In the genomic region with DNA sequence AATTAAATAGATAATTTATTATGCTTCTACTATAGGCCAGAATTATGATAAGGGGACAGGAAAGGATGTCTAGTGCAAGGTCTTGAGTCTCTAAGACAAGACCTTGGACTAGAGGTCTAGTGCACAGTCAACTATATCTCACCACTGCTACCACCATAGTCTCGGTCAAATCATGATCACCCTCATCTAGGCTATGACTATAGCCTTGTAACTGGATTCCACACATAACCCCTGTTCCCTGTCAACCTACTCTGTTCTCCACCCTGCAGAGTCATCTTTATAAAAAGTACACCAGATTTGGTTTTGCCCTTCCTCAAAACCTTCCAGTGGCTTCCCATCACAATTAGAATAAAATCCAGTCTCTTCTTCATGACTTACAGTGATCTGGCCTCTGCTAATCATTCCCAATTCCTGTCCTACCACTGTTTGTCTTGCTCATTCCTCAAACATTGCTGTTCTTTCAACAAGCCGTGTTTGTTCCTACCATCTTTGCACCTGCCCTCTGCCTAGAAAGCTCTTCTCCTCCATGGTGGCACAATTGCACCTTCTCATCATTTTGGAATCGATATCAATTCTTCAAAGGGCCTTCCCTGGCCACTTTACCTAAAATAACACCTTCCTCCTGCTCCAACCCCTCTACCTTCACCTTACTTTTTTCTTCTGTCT, we compare ENCODE assay signal across 26 cellular contexts.
DNase-seq lines count a peak whose midpoint lies in the region; ATAC-seq lines count a peak whose summit lies in the region.
"Had no signal": no experiment of that assay in that cellular context is flagged by ENCODE, and none has a peak within 500 bp of the region (broad histone marks: within the 10 kb centered on the region; RNA-seq: fewer than 3 reads in every experiment).

No MANE protein-coding gene starts in this region.

- no peak overlapping the region for H3K4me3 Mint-ChIP-seq in dendritic cell treated with granulocyte-macrophage colony-stimulating factor and Interleukin-4, amounts not matched to agents 40 ng/mL and 50 ng/mL, for 4 days
- H3K4me3 Mint-ChIP-seq: activated CD8-positive, alpha-beta T cell treated with anti-CD3 and anti-CD28 coated beads, Interleukin-2, amount 10 ng/mL, durations not matched to agents 7 days and 5 days; activated naive CD4-positive, alpha-beta T cell treated with anti-CD3 and anti-CD28 coated beads, Interleukin-2, amount 50 U/mL, for 24 hours; activated T-cell treated with anti-CD3 and anti-CD28 coated beads, Interleukin-2, amount 50 U/mL, for 24 hours; HFFc6 had no signal

- H3K4me3 ChIP-seq in trophoblast cell (ENCODE audit: low read depth, low read length): no peak overlapping the region
- no peak overlapping the region for H3K4me3 ChIP-seq in Karpas-422 (ENCODE audit: low read length)
- H3K4me3 ChIP-seq: esophagus muscularis mucosa, lower lobe of right lung had no signal

- H3K27ac ChIP-seq in trophoblast cell (ENCODE audit: low read depth, low read length): peak overlapping the region; percentile 87
- H3K27ac ChIP-seq in Karpas-422 (ENCODE audit: low read length): no peak overlapping the region
- H3K27ac ChIP-seq: esophagus muscularis mucosa, lower lobe of right lung, RWPE1 had no signal

- H3K36me3 Mint-ChIP-seq in dendritic cell treated with granulocyte-macrophage colony-stimulating factor and Interleukin-4, amounts not matched to agents 40 ng/mL and 50 ng/mL, for 4 days (ENCODE audit: low read depth): peaks cover 36% of the 10 kb centered on the region

- H3K9ac ChIP-seq in trophoblast cell (ENCODE audit: low read length): no peak overlapping the region
- no peak overlapping the region for H3K9ac ChIP-seq in Karpas-422 (ENCODE audit: low read length)

- H4K12ac ChIP-seq in trophoblast cell (ENCODE audit: low read depth, low read length): no peak overlapping the region

- intact Hi-C loops in dendritic cell treated with granulocyte-macrophage colony-stimulating factor and Interleukin-4, amounts not matched to agents 40 ng/mL and 50 ng/mL, for 4 days (cut with micrococcal nuclease): no loop called here

- DNase-seq in NCI-H1092 treated with DMSO at 0.1 percent for 48 hours (lab: John Stamatoyannopoulos, UW) (peak; percentile 14), NCI-H1092 (lab: John Stamatoyannopoulos, UW) (no peak), NCI-H774 (lab: John Stamatoyannopoulos, UW) (peak; percentile 23), trophoblast cell (peak in 1 of 2 donors; percentile 38), Karpas-422 (no peak)
- DNase-seq: 8988T; activated CD8-positive, alpha-beta T cell treated with anti-CD3 and anti-CD28 coated beads, Interleukin-2, amount 10 ng/mL, durations not matched to agents 7 days and 5 days; activated T-cell treated with anti-CD3 and anti-CD28 coated beads, Interleukin-2, amount 50 U/mL, for 24 hours; CD4-positive, alpha-beta memory T cell; DMS153; effector memory CD4-positive, alpha-beta T cell; HFFc6; hypothalamus; Kasumi-1; lower lobe of right lung; NCI-H2029 treated with DMSO at 0.1 percent for 48 hours; small intestine; stimulated activated naive CD4-positive, alpha-beta T cell; T-helper 9 cell had no signal

- H4K91ac ChIP-seq in trophoblast cell (ENCODE audit: low read depth, low read length): peak overlapping the region; percentile 95

- peak overlapping the region; percentile 79 for H2BK5ac ChIP-seq in trophoblast cell (ENCODE audit: low read depth, low read length, poor library complexity)

- ATAC-seq in HG03342 (IDR thresholded peaks at IDR 0.05; ENCODE audit: unreplicated experiment) (no peak), HG03280 (IDR thresholded peaks at IDR 0.05; ENCODE audit: unreplicated experiment) (no peak)
- ATAC-seq: activated CD4-positive, CD25-positive, alpha-beta regulatory T cell treated with anti-CD3 and anti-CD28 coated beads, Interleukin-2, amount 50 U/mL, for 24 hours; activated CD8-positive, alpha-beta T cell treated with anti-CD3 and anti-CD28 coated beads, Interleukin-2, amount 10 ng/mL, durations not matched to agents 7 days and 5 days had no signal

- H3K9me3 ChIP-seq in trophoblast cell (ENCODE audit: insufficient read depth, low read depth, low read length) (no peaks in the 10 kb centered on the region), Karpas-422 (ENCODE audit: low read length) (no peaks in the 10 kb centered on the region)
- H3K9me3 ChIP-seq: esophagus muscularis mucosa, lower lobe of right lung had no signal

- H2AK5ac ChIP-seq in trophoblast cell (ENCODE audit: low read length): no peak overlapping the region

- H3K4me1 Mint-ChIP-seq in dendritic cell treated with granulocyte-macrophage colony-stimulating factor and Interleukin-4, amounts not matched to agents 40 ng/mL and 50 ng/mL, for 4 days (ENCODE audit: low read depth): peaks cover 19% of the 10 kb centered on the region

- peak overlapping the region; percentile 41 for H4K8ac ChIP-seq in trophoblast cell (ENCODE audit: low read depth, low read length)

- H3K79me1 ChIP-seq in trophoblast cell (ENCODE audit: low read length): peaks cover 26% of the 10 kb centered on the region

- peak overlapping the region; percentile 23 for H3K14ac ChIP-seq in trophoblast cell (ENCODE audit: low read length)

- WGBS in trophoblast cell (ENCODE audit: extremely low coverage, insufficient coverage, insufficient read length): no CpG with 5 or more reads among the region's 3 CpGs

- peak overlapping the region; percentile 67 for H3K18ac ChIP-seq in trophoblast cell (ENCODE audit: low read length)

- H3K4me2 ChIP-seq in trophoblast cell (ENCODE audit: low read length) (no peak overlapping the region), Karpas-422 (ENCODE audit: low read depth, low read length, poor library complexity, severe bottlenecking) (no peak overlapping the region)

- peak overlapping the region; percentile 55 for H2BK12ac ChIP-seq in trophoblast cell (ENCODE audit: low read length)

- no peaks in the 10 kb centered on the region for H3K27me3 Mint-ChIP-seq in dendritic cell treated with granulocyte-macrophage colony-stimulating factor and Interleukin-4, amounts not matched to agents 40 ng/mL and 50 ng/mL, for 4 days
- H3K27me3 Mint-ChIP-seq: activated naive CD4-positive, alpha-beta T cell treated with anti-CD3 and anti-CD28 coated beads, Interleukin-2, amount 50 U/mL, for 24 hours; activated T-cell treated with anti-CD3 and anti-CD28 coated beads, Interleukin-2, amount 50 U/mL, for 24 hours; CD4-positive, alpha-beta memory T cell had no signal

- H3K9me2 ChIP-seq in Karpas-422 (replicated peaks; ENCODE audit: insufficient read depth, low read length): no peaks in the 10 kb centered on the region

- peak overlapping the region; percentile 16 for H3K4ac ChIP-seq in trophoblast cell (ENCODE audit: low read depth, low read length)

- H3K79me2 ChIP-seq in trophoblast cell (ENCODE audit: control insufficient read depth, insufficient read depth, low read length, poor library complexity): no peaks in the 10 kb centered on the region
- H3K79me2 ChIP-seq in Karpas-422 (ENCODE audit: low read length): no peaks in the 10 kb centered on the region

- no peaks in the 10 kb centered on the region for H3K36me3 ChIP-seq in trophoblast cell (ENCODE audit: control insufficient read depth in 1 of 2, insufficient read depth in 2 of 2, low read length in 2 of 2)
- H3K36me3 ChIP-seq in Karpas-422 (ENCODE audit: insufficient read depth, low read length): no peaks in the 10 kb centered on the region
- H3K36me3 ChIP-seq: esophagus muscularis mucosa, lower lobe of right lung had no signal

- no peaks in the 10 kb centered on the region for H4K20me1 ChIP-seq in Karpas-422 (ENCODE audit: insufficient read depth, low read depth, low read length)

- peak overlapping the region; percentile 76 for H2BK120ac ChIP-seq in trophoblast cell (ENCODE audit: insufficient read depth, low read length, poor library complexity)

- H3K27me3 ChIP-seq in trophoblast cell (ENCODE audit: insufficient read depth, low read length) (no peaks in the 10 kb centered on the region), Karpas-422 (ENCODE audit: low read length) (no peaks in the 10 kb centered on the region)
- H3K27me3 ChIP-seq: esophagus muscularis mucosa had no signal

- H3K4me1 ChIP-seq in trophoblast cell (ENCODE audit: control insufficient read depth in 1 of 2, insufficient read depth in 2 of 2, low read length in 2 of 2) (peaks cover 25 to 34% of the 10 kb centered on the region in 2 experiments), Karpas-422 (ENCODE audit: low read length) (0 out of 2 replicates have a peak, but pooled peaks cover 2% of the 10 kb centered on the region)

- no peak overlapping the region for H3K23ac ChIP-seq in trophoblast cell (ENCODE audit: low read length)

- H3K27ac Mint-ChIP-seq in dendritic cell treated with granulocyte-macrophage colony-stimulating factor and Interleukin-4, amounts not matched to agents 40 ng/mL and 50 ng/mL, for 4 days: peak overlapping the region; percentile 10
- H3K27ac Mint-ChIP-seq: activated CD8-positive, alpha-beta T cell treated with anti-CD3 and anti-CD28 coated beads, Interleukin-2, amount 10 ng/mL, durations not matched to agents 7 days and 5 days; activated T-cell treated with anti-CD3 and anti-CD28 coated beads, Interleukin-2, amount 50 U/mL, for 24 hours; HFFc6 had no signal

- H3K9me3 Mint-ChIP-seq in dendritic cell treated with granulocyte-macrophage colony-stimulating factor and Interleukin-4, amounts not matched to agents 40 ng/mL and 50 ng/mL, for 4 days: no peaks in the 10 kb centered on the region
- H3K9me3 Mint-ChIP-seq: activated naive CD4-positive, alpha-beta T cell treated with anti-CD3 and anti-CD28 coated beads, Interleukin-2, amount 50 U/mL, for 24 hours; HFFc6 had no signal

- H2AFZ ChIP-seq in trophoblast cell (ENCODE audit: insufficient read depth, low read length, poor library complexity): no peak overlapping the region
- H2AFZ ChIP-seq in Karpas-422 (ENCODE audit: low read length): no peak overlapping the region

Comparison
In these comparisons a context has a peak if more than half of its experiments do, and no peak if none do; other contexts are left out.
1. DNase-seq: peak in NCI-H1092 treated with DMSO at 0.1 percent for 48 hours (single experiment) and NCI-H774 (single experiment); none in NCI-H1092 (single experiment) and Karpas-422 (single experiment).